8 cellular contexts compared by ENCODE assay signal in the genomic region with DNA sequence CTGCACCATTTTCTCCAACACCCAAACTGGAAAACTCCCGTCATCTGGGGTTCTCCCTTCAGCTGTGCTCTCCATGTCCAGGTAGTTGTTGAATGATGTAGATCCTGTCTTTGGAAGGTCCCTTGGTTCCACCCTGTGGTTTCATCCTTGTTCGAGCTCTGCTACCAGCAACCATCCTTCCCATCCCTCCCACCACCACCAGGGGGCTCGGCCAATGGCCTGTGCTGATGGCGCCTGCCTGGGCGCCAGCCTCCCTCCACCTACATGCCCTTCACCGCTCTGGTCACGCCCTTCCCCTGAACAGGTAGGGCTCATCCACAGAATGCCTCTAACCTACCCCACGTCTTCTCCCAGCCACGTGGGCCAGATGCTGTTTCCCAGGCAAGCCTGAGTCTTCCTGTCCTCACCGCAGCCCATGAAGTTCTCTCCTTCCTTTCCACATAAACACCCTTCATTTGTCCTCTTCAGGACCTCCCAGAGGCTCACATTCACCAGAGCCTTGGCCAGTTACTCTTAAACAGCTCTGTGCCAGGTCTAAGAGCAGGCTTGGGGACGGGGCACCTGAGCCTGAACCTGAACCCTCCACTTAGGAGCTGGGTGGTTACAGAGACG.
DNase-seq lines count a peak whose midpoint lies in the region; ATAC-seq, FAIRE-seq and TF ChIP-seq lines count a peak whose summit lies in the region.

No MANE protein-coding gene starts in this region.

- ATAC-seq in DND-41 (ENCODE audit: insufficient read depth, low read depth) (peak; percentile 52; the same call in 1 of the 3 replicates), body of pancreas (no peak), GM21529 (IDR thresholded peaks at IDR 0.05; ENCODE audit: unreplicated experiment) (no peak), GM19463 (IDR thresholded peaks at IDR 0.05; ENCODE audit: unreplicated experiment) (no peak), HG03442 (IDR thresholded peaks at IDR 0.05; ENCODE audit: unreplicated experiment) (no peak)

- DNase-seq in DND-41 (peak; percentile 23), LNCaP clone FGC (ENCODE audit: low read depth) (no peak), body of pancreas (peak in 3 of 4 donors; percentile 20 to 48 (median 35)), neural progenitor cell (ENCODE audit: low spot score) (peak; percentile 54), H54 (ENCODE audit: insufficient read length, low spot score) (no peak)

- FAIRE-seq in H54 (lab: Jason Lieb, UNC) = no peak

- H4K20me1 ChIP-seq in DND-41 (ENCODE audit: insufficient read depth, low read length) (no peaks in the 10 kb centered on the region), neural progenitor cell (ENCODE audit: low read depth) (no peaks in the 10 kb centered on the region)

- peaks cover 15% of the 10 kb centered on the region for H3K9me3 ChIP-seq in DND-41 (ENCODE audit: insufficient read depth, low read length, severe bottlenecking)
- peaks cover 0 to 8% (median 0%) of the 10 kb centered on the region in 3 donors for H3K9me3 ChIP-seq in body of pancreas
- no peaks in the 10 kb centered on the region for H3K9me3 ChIP-seq in neural progenitor cell (ENCODE audit: low read depth)

- TF ChIP-seq CTCF in DND-41 (IDR thresholded peaks at IDR 0.05; ENCODE audit: borderline replicate concordance, extremely low read depth, low read length, poor library complexity, severe bottlenecking) (peak; percentile 65), LNCaP clone FGC (IDR thresholded peaks at IDR 0.05; ENCODE audit: control insufficient read depth, extremely low read depth, insufficient read depth) (peak; percentile 33; the same call in 1 of the 2 replicates), body of pancreas (IDR thresholded peaks at IDR 0.05) (peak in 6 of 7 experiments; percentile 13 to 45 (median 36)), neural progenitor cell (IDR thresholded peaks at IDR 0.05) (peak; percentile 68)

- H3K79me2 ChIP-seq in DND-41 (ENCODE audit: insufficient read depth, low read length) (no peaks in the 10 kb centered on the region), neural progenitor cell (ENCODE audit: low read depth) (no peaks in the 10 kb centered on the region)

- H3K36me3 ChIP-seq in DND-41 (ENCODE audit: insufficient read depth, low read length) (no peaks in the 10 kb centered on the region), body of pancreas (replicated peaks in 1 of 2; ENCODE audit: insufficient read depth in 1 of 2, low read depth in 2 of 2) (no peaks in the 10 kb centered on the region), neural progenitor cell (no peaks in the 10 kb centered on the region)

- H3K9me3 Mint-ChIP-seq in neural progenitor cell = peaks cover 7% of the 10 kb centered on the region

- H3K4me3 ChIP-seq in DND-41 (ENCODE audit: low read depth in 1 of 2, low read length in 2 of 2) (no peak overlapping the region), LNCaP clone FGC (ENCODE audit: low read depth, low read length) (no peak overlapping the region), body of pancreas (no peak overlapping the region), neural progenitor cell (no peak overlapping the region)

- H3K4me3 Mint-ChIP-seq in neural progenitor cell = no peak overlapping the region

- TF ChIP-seq POLR2A in body of pancreas (IDR thresholded peaks at IDR 0.05) (no peak), H54 (IDR thresholded peaks at IDR 0.05; ENCODE audit: low read depth, low read length) (no peak)

- H3K9ac ChIP-seq in DND-41 (ENCODE audit: low read depth, low read length) (no peak overlapping the region), neural progenitor cell (no peak overlapping the region)

- H3K27me3 ChIP-seq in DND-41 (ENCODE audit: insufficient read depth, low read length, poor library complexity) = no peaks in the 10 kb centered on the region
- H3K27me3 ChIP-seq in body of pancreas = no peaks in the 10 kb centered on the region
- H3K27me3 ChIP-seq in neural progenitor cell = no peaks in the 10 kb centered on the region

- H3K27ac ChIP-seq in DND-41 (ENCODE audit: low read length) = no peak overlapping the region
- H3K27ac ChIP-seq in body of pancreas = no peak overlapping the region
- H3K27ac ChIP-seq in neural progenitor cell = no peak overlapping the region

- H3K4me2 ChIP-seq in DND-41 (ENCODE audit: insufficient read depth, low read length) = no peak overlapping the region
- no peak overlapping the region for H3K4me2 ChIP-seq in neural progenitor cell

- no peaks in the 10 kb centered on the region for H3F3A ChIP-seq in neural progenitor cell (ENCODE audit: low read depth)

- intact Hi-C loops in body of pancreas (cut with DNase I) = no loop called here

- H3K4me1 ChIP-seq in DND-41 (ENCODE audit: insufficient read depth, low read length) (no peaks in the 10 kb centered on the region), body of pancreas (no peaks in the 10 kb centered on the region), neural progenitor cell (peaks cover 13% of the 10 kb centered on the region)

- WGBS in body of pancreas, 2 donors = 73 to 76% methylated on average over 12 of the region's 12 CpGs

- no peaks in the 10 kb centered on the region for H3K36me3 Mint-ChIP-seq in neural progenitor cell

- H2AFZ ChIP-seq in DND-41 (ENCODE audit: low read depth, low read length) (no peak overlapping the region), neural progenitor cell (replicated peaks) (no peak overlapping the region)

- H3K4me1 Mint-ChIP-seq in neural progenitor cell = peaks cover 22% of the 10 kb centered on the region

- H3K27ac Mint-ChIP-seq in neural progenitor cell = peak overlapping the region; percentile 19

- H3K27me3 Mint-ChIP-seq in neural progenitor cell (ENCODE audit: insufficient read depth, low read depth) = no peaks in the 10 kb centered on the region

Comparison
In these comparisons a context has a peak if more than half of its experiments do, and no peak if none do; other contexts are left out.
1. DNase-seq: peak in DND-41 (single experiment), body of pancreas (3 of 4) and neural progenitor cell (single experiment); none in LNCaP clone FGC (single experiment) and H54 (single experiment).
2. Peak in every context shown above with its lines, with median percentiles within 50 percentile points of each other: CTCF ChIP-seq.